ENCODE assay signal across 1 cellular context in the genomic region with DNA sequence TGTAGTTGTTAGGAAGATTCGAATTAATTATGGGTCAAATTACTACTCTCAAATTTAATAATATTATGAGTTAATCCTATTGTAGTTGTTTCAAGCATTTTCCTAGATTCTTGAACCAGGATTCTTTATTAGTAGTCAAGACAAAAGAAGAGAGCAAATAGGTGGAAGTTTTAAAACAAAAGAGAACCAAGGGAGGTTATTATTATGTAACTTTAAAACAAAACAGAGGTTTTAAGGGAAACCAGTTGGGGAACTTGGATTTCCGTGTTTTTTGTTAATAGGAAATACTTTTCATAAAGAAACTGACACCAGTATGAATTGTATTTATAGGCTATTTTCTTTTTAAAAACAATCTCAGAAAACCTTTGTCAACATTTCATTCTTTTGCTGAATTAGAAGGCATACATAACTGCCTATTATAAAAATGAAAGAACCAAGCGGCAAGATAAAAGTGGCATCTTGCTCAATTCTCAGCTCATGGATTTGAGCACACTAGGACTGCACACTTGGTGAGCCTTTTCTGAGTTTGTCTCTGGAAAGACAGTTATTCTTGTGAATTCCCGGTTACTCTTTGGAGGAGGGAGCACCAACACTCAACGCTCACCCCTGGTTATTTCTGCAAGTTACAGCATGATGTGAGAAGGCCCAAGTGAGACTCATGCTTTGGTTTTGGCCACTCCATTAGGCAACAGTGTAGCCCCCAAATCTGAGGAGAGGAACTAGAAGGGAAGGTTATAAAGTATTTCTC.
TF ChIP-seq lines count a peak whose summit lies in the region.

No MANE protein-coding gene starts in this region.

TF ChIP-seq in K562, 482 proteins besides CTCF, POLR2A, EP300 and RAD21 (continued from another document):
- TF ChIP-seq ZNF780A (CRISPR knock-in tag; IDR thresholded peaks at IDR 0.05) (no peak), BHLHE40 (IDR thresholded peaks at IDR 0.05; ENCODE audit: low read length) (no peak), ZNF23 (CRISPR knock-in tag; IDR thresholded peaks at IDR 0.05) (no peak), CBFA2T2 (conservative IDR thresholded peaks at IDR 0.05) (no peak), TAL1 (IDR thresholded peaks at IDR 0.05) (no peak), PTRF (tag; IDR thresholded peaks at IDR 0.05) (no peak), ESRRB (CRISPR knock-in tag; IDR thresholded peaks at IDR 0.05; ENCODE audit: borderline replicate concordance) (no peak), PHB2 (IDR thresholded peaks at IDR 0.05; ENCODE audit: low read depth) (no peak), ZNF3 (CRISPR knock-in tag; IDR thresholded peaks at IDR 0.05) (no peak)
- TF ChIP-seq, protein P1, sequence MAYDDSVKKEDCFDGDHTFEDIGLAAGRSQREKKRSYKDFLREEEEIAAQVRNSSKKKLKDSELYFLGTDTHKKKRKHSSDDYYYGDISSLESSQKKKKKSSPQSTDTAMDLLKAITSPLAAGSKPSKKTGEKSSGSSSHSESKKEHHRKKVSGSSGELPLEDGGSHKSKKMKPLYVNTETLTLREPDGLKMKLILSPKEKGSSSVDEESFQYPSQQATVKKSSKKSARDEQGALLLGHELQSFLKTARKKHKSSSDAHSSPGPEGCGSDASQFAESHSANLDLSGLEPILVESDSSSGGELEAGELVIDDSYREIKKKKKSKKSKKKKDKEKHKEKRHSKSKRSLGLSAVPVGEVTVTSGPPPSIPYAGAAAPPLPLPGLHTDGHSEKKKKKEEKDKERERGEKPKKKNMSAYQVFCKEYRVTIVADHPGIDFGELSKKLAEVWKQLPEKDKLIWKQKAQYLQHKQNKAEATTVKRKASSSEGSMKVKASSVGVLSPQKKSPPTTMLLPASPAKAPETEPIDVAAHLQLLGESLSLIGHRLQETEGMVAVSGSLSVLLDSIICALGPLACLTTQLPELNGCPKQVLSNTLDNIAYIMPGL (CRISPR knock-in tag; IDR thresholded peaks at IDR 0.05): no peak
- TF ChIP-seq, protein P2, sequence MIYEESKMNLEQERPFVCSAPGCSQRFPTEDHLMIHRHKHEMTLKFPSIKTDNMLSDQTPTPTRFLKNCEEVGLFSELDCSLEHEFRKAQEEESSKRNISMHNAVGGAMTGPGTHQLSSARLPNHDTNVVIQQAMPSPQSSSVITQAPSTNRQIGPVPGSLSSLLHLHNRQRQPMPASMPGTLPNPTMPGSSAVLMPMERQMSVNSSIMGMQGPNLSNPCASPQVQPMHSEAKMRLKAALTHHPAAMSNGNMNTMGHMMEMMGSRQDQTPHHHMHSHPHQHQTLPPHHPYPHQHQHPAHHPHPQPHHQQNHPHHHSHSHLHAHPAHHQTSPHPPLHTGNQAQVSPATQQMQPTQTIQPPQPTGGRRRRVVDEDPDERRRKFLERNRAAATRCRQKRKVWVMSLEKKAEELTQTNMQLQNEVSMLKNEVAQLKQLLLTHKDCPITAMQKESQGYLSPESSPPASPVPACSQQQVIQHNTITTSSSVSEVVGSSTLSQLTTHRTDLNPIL (CRISPR knock-in tag; IDR thresholded peaks at IDR 0.05): no peak
